In the genomic region with DNA sequence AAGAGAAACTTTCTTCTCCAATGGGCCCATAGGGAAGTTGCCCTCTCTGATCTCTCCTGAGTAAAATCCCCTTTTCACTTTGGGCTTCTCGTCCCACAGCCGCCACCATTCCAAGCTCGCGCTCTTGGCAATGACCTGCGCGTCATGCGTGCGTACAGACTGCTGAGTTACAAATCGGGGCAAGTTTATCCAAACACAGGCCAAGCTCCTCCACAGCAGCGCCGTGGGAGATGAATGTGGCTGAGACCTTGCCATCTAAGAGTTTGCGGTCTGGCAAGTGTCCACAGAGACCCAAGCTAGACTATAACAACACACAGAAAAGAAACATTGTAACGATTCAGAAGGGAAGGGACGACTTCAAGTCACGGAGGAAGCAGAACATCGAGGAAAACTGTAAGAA, we compare ENCODE assay signal across 3 cellular contexts.
TF ChIP-seq lines count a peak whose summit lies in the region.

No MANE protein-coding gene starts in this region.

TF ChIP-seq in GM23338, 12 proteins besides CTCF, POLR2A, EP300 and RAD21 (continues in another document):
- TF ChIP-seq ZNF331 (CRISPR knock-in tag; IDR thresholded peaks at IDR 0.05; ENCODE audit: low read depth) (no peak), CREB1 (CRISPR knock-in tag; IDR thresholded peaks at IDR 0.05; ENCODE audit: low read depth) (no peak), EZH2phosphoT487 (IDR thresholded peaks at IDR 0.05; ENCODE audit: unreplicated experiment) (no peak), STAT1 (IDR thresholded peaks at IDR 0.05; ENCODE audit: unreplicated experiment) (no peak), JUNB (IDR thresholded peaks at IDR 0.05; ENCODE audit: unreplicated experiment) (no peak)
- TF ChIP-seq, protein P1, sequence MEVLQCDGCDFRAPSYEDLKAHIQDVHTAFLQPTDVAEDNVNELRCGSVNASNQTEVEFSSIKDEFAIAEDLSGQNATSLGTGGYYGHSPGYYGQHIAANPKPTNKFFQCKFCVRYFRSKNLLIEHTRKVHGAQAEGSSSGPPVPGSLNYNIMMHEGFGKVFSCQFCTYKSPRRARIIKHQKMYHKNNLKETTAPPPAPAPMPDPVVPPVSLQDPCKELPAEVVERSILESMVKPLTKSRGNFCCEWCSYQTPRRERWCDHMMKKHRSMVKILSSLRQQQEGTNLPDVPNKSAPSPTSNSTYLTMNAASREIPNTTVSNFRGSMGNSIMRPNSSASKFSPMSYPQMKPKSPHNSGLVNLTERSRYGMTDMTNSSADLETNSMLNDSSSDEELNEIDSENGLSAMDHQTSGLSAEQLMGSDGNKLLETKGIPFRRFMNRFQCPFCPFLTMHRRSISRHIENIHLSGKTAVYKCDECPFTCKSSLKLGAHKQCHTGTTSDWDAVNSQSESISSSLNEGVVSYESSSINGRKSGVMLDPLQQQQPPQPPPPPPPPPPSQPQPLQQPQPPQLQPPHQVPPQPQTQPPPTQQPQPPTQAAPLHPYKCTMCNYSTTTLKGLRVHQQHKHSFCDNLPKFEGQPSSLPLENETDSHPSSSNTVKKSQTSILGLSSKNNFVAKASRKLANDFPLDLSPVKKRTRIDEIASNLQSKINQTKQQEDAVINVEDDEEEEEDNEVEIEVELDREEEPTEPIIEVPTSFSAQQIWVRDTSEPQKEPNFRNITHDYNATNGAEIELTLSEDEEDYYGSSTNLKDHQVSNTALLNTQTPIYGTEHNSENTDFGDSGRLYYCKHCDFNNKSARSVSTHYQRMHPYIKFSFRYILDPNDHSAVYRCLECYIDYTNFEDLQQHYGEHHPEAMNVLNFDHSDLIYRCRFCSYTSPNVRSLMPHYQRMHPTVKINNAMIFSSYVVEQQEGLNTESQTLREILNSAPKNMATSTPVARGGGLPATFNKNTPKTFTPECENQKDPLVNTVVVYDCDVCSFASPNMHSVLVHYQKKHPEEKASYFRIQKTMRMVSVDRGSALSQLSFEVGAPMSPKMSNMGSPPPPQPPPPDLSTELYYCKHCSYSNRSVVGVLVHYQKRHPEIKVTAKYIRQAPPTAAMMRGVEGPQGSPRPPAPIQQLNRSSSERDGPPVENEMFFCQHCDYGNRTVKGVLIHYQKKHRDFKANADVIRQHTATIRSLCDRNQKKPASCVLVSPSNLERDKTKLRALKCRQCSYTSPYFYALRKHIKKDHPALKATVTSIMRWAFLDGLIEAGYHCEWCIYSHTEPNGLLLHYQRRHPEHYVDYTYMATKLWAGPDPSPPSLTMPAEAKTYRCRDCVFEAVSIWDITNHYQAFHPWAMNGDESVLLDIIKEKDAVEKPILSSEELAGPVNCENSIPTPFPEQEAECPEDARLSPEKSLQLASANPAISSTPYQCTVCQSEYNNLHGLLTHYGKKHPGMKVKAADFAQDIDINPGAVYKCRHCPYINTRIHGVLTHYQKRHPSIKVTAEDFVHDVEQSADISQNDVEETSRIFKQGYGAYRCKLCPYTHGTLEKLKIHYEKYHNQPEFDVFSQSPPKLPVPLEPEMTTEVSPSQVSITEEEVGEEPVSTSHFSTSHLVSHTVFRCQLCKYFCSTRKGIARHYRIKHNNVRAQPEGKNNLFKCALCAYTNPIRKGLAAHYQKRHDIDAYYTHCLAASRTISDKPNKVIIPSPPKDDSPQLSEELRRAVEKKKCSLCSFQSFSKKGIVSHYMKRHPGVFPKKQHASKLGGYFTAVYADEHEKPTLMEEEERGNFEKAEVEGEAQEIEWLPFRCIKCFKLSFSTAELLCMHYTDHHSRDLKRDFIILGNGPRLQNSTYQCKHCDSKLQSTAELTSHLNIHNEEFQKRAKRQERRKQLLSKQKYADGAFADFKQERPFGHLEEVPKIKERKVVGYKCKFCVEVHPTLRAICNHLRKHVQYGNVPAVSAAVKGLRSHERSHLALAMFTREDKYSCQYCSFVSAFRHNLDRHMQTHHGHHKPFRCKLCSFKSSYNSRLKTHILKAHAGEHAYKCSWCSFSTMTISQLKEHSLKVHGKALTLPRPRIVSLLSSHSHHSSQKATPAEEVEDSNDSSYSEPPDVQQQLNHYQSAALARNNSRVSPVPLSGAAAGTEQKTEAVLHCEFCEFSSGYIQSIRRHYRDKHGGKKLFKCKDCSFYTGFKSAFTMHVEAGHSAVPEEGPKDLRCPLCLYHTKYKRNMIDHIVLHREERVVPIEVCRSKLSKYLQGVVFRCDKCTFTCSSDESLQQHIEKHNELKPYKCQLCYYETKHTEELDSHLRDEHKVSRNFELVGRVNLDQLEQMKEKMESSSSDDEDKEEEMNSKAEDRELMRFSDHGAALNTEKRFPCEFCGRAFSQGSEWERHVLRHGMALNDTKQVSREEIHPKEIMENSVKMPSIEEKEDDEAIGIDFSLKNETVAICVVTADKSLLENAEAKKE (CRISPR knock-in tag; IDR thresholded peaks at IDR 0.05) = no peak

TF ChIP-seq in WTC11, 78 proteins besides CTCF, POLR2A, EP300 and RAD21:
- no peak for TF ChIP-seq FOXJ3 (CRISPR knock-in tag; IDR thresholded peaks at IDR 0.05; ENCODE audit: borderline replicate concordance)
- TF ChIP-seq CREB1 (CRISPR knock-in tag; IDR thresholded peaks at IDR 0.05) = no peak
- no peak for TF ChIP-seq ZNF396 (CRISPR knock-in tag; IDR thresholded peaks at IDR 0.05; ENCODE audit: borderline replicate concordance)
- TF ChIP-seq GTF2I (CRISPR knock-in tag; conservative IDR thresholded peaks at IDR 0.05) = no peak
- no peak for TF ChIP-seq NR3C1 (CRISPR knock-in tag; conservative IDR thresholded peaks at IDR 0.05; ENCODE audit: low read depth)
- TF ChIP-seq GRHL2 (CRISPR knock-in tag; IDR thresholded peaks at IDR 0.05; ENCODE audit: insufficient replicate concordance, severe bottlenecking) = no peak
- no peak for TF ChIP-seq TEAD4 (CRISPR knock-in tag; IDR thresholded peaks at IDR 0.05)
- no peak for TF ChIP-seq TCF7 (CRISPR knock-in tag; IDR thresholded peaks at IDR 0.05; ENCODE audit: low read depth)
- TF ChIP-seq AR (CRISPR knock-in tag; IDR thresholded peaks at IDR 0.05) = no peak
- TF ChIP-seq USF1 (CRISPR knock-in tag; IDR thresholded peaks at IDR 0.05) = no peak
- TF ChIP-seq IRF2 (CRISPR knock-in tag; IDR thresholded peaks at IDR 0.05; ENCODE audit: borderline replicate concordance, low read depth) = no peak
TF ChIP-seq in WTC11: peak in this region for 0.

TF ChIP-seq in HepG2, 621 proteins besides CTCF, POLR2A, EP300 and RAD21:
- TF ChIP-seq THYN1 (CRISPR knock-in tag; IDR thresholded peaks at IDR 0.05; ENCODE audit: borderline replicate concordance, low read depth) = no peak
- no peak for TF ChIP-seq POLR2G (IDR thresholded peaks at IDR 0.05; ENCODE audit: low read depth, low read length)
- no peak for TF ChIP-seq NFKB2 (CRISPR knock-in tag; IDR thresholded peaks at IDR 0.05; ENCODE audit: borderline replicate concordance)
- no peak for TF ChIP-seq NBN (conservative IDR thresholded peaks at IDR 0.05)
- TF ChIP-seq SNAPC4 (CRISPR knock-in tag; IDR thresholded peaks at IDR 0.05) = no peak
- no peak for TF ChIP-seq TOE1 (CRISPR knock-in tag; IDR thresholded peaks at IDR 0.05)
- TF ChIP-seq NR2C2 (CRISPR knock-in tag; IDR thresholded peaks at IDR 0.05; ENCODE audit: borderline replicate concordance) = no peak
- TF ChIP-seq CCAR2 (optimal IDR thresholded peaks at IDR 0.05; ENCODE audit: low read depth, low read length) = no peak
- TF ChIP-seq PHF5A (CRISPR knock-in tag; IDR thresholded peaks at IDR 0.05; ENCODE audit: low read depth, unreplicated experiment) = no peak
- TF ChIP-seq SOX13 (IDR thresholded peaks at IDR 0.05) = no peak
- TF ChIP-seq SOX13 (CRISPR knock-in tag; conservative IDR thresholded peaks at IDR 0.05 in 1 of 2, IDR thresholded peaks at IDR 0.05 in 1 of 2) = no peak
- no peak for TF ChIP-seq ZFP82 (CRISPR knock-in tag; IDR thresholded peaks at IDR 0.05; ENCODE audit: borderline replicate concordance)
- no peak for TF ChIP-seq TIGD3 (CRISPR knock-in tag; IDR thresholded peaks at IDR 0.05; ENCODE audit: borderline replicate concordance)
- TF ChIP-seq, protein P2, sequence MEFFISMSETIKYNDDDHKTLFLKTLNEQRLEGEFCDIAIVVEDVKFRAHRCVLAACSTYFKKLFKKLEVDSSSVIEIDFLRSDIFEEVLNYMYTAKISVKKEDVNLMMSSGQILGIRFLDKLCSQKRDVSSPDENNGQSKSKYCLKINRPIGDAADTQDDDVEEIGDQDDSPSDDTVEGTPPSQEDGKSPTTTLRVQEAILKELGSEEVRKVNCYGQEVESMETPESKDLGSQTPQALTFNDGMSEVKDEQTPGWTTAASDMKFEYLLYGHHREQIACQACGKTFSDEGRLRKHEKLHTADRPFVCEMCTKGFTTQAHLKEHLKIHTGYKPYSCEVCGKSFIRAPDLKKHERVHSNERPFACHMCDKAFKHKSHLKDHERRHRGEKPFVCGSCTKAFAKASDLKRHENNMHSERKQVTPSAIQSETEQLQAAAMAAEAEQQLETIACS (CRISPR knock-in tag; IDR thresholded peaks at IDR 0.05) = no peak
